Comparison of ENCODE assay signal across 14 cellular contexts in the genomic region with DNA sequence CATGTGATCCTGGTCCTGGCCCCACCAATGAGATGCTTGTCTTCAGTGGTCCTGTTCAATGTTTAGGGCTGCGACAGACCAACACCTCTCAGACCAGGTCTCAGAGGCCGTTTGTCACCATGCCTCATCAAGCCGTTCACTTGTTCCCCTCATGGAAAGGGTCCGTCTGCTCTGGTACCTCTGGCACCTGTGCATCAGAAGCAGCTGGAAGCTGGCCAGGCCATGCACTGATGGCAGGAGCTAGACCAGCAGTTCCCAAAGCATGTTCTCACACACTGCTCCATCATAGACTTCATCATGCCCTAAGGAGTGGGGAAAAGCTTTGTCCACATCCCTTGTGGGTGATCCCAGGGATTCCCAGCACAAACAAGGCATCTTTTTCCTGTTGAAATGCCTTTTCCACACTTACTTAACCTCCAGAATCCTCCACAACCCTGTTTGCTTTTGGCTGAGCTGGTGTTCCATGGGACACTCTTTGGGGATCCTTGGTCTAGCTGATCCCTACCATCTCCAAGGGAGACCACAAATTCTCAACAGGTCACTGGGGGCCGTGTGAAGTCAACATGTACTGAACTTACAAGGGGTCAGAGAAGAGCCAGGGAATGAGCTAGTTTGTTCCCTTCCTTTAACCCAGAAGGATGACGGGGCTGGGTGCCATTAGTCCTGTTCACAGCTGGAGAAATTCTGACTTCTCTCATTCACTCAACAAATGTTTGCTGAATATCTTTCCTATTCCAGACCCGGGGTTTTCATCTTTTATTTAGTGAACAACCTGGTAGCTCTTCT. TPM values are rescaled to one million over a fixed set of nuclear protein-coding genes. Genes with fewer than 3 reads are reported as not detected.
DNase-seq lines count a peak whose midpoint lies in the region; ATAC-seq, FAIRE-seq and TF ChIP-seq lines count a peak whose summit lies in the region.
"Had no signal": no experiment of that assay in that cellular context is flagged by ENCODE, and none has a peak within 500 bp of the region (broad histone marks: within the 10 kb centered on the region; RNA-seq: fewer than 3 reads in every experiment).

No MANE protein-coding gene starts in this region.

- no TSS peak for BruUV-seq in HepG2 (replicated peaks; lab: Mats Ljungman, UMichigan)

- CTCF ChIA-PET in HepG2 (lab: Yijun Ruan, JAX; ENCODE audit: low intra/inter-chr PET ratio, low total read pairs): no interaction called here

- no peak overlapping the region for H3K9ac ChIP-seq in HepG2 (ENCODE audit: insufficient read depth, low read depth, low read length)

- in situ Hi-C loops in HepG2 (cut with HindIII; ENCODE audit: extremely low pct_ligation_motif_present, low pct_unique_long_range_greater_than_20kb): no loop called here

- TF ChIP-seq POLR2A in right lobe of liver (IDR thresholded peaks at IDR 0.05): no peak
- TF ChIP-seq POLR2A in HepG2 (IDR thresholded peaks at IDR 0.05; ENCODE audit: insufficient read depth in 1 of 2, low read depth in 2 of 2, low read length in 2 of 2): no peak
- no peak for TF ChIP-seq POLR2A in uterus (IDR thresholded peaks at IDR 0.05)

- no peak overlapping the region for H3K4me2 ChIP-seq in HepG2 (ENCODE audit: low read depth, low read length)

- TF ChIP-seq RAD21 in HepG2 (CRISPR knock-in tag; IDR thresholded peaks at IDR 0.05): no peak

- POLR2A ChIA-PET in HepG2 (lab: Yijun Ruan, JAX): interaction anchor here (0.6 kb wide), 1 partner anchor 44 kb away, joined by 3 read pairs; no protein-coding TSS in a partner anchor

- no peaks in the 10 kb centered on the region for H4K20me1 ChIP-seq in HepG2 (ENCODE audit: insufficient read depth, low read length)

- peak overlapping the region; percentile 91 for H3K27ac Mint-ChIP-seq in central memory CD8-positive, alpha-beta T cell (ENCODE audit: low read depth)
- peak overlapping the region in 4 of 6 donors; percentile 50 to 86 (median 74) for H3K27ac Mint-ChIP-seq in naive B cell
- H3K27ac Mint-ChIP-seq: activated naive CD8-positive, alpha-beta T cell treated with anti-CD3 and anti-CD28 coated beads, Interleukin-2, amount 50 U/mL, for 24 hours had no signal

- peaks cover 36% of the 10 kb centered on the region for H3K36me3 Mint-ChIP-seq in central memory CD8-positive, alpha-beta T cell (ENCODE audit: insufficient read depth)
- H3K36me3 Mint-ChIP-seq in naive B cell: peaks cover 37 to 41% of the 10 kb centered on the region in 2 donors

- H3K4me3 Mint-ChIP-seq in central memory CD8-positive, alpha-beta T cell: no peak overlapping the region
- no peak overlapping the region for H3K4me3 Mint-ChIP-seq in naive B cell
- H3K4me3 Mint-ChIP-seq: activated naive CD8-positive, alpha-beta T cell treated with anti-CD3 and anti-CD28 coated beads, Interleukin-2, amount 50 U/mL, for 24 hours had no signal

- H3K36me3 ChIP-seq in right lobe of liver (peaks cover 0 to 26% (median 16%) of the 10 kb centered on the region in 4 donors), HepG2 (replicated peaks in 1 of 2; ENCODE audit: control insufficient read depth in 1 of 2, insufficient read depth in 2 of 2, low read length in 2 of 2) (peaks cover 24 to 69% of the 10 kb centered on the region in 2 experiments), uterus (no peaks in the 10 kb centered on the region)

- intact Hi-C loops in right lobe of liver (cut with DNase I) (no loop called here), HepG2 (cut with micrococcal nuclease; ENCODE audit: unreplicated experiment) (no loop called here), uterus (cut with DNase I; ENCODE audit: low total_unique reads) (no loop called here)

- H3K4me1 Mint-ChIP-seq in central memory CD8-positive, alpha-beta T cell: peaks cover 60% of the 10 kb centered on the region
- peaks cover 9 to 28% (median 13%) of the 10 kb centered on the region in 3 donors for H3K4me1 Mint-ChIP-seq in naive B cell

- H3K4me1 ChIP-seq in right lobe of liver: no peaks in the 10 kb centered on the region
- peaks cover 35% of the 10 kb centered on the region for H3K4me1 ChIP-seq in HepG2 (ENCODE audit: insufficient read depth, low read length)
- no peaks in the 10 kb centered on the region for H3K4me1 ChIP-seq in uterus

- peak in 3 of 4 donors; percentile 11 to 27 (median 17) for ATAC-seq in right lobe of liver
- no peak for ATAC-seq in HepG2
- no peak for ATAC-seq in central memory CD8-positive, alpha-beta T cell (replicated peaks; ENCODE audit: extremely low read depth, poor library complexity, severe bottlenecking)
- ATAC-seq in naive B cell (ENCODE audit: low read depth in 2 of 2): no peak

- H3K27ac ChIP-seq in right lobe of liver: peak overlapping the region in 1 of 3 donors; percentile 7
- no peak overlapping the region for H3K27ac ChIP-seq in HepG2 (ENCODE audit: extremely low read length, insufficient read depth, low read length)
- peak overlapping the region; percentile 39 to 41 for H3K27ac ChIP-seq in uterus
- H3K27ac ChIP-seq: SJSA1 had no signal

- H3K27me3 ChIP-seq in right lobe of liver (no peaks in the 10 kb centered on the region), HepG2 (ENCODE audit: control insufficient read depth in 1 of 2, insufficient read depth in 2 of 2, low read length in 2 of 2) (no peaks in the 10 kb centered on the region), uterus (no peaks in the 10 kb centered on the region)
- H3K27me3 ChIP-seq: SJSA1 had no signal

- no peak overlapping the region for H2AFZ ChIP-seq in HepG2 (ENCODE audit: low read length)

- H3K9me3 ChIP-seq in right lobe of liver (no peaks in the 10 kb centered on the region), HepG2 (ENCODE audit: low read length) (no peaks in the 10 kb centered on the region), uterus (no peaks in the 10 kb centered on the region)
- H3K9me3 ChIP-seq: SJSA1 had no signal

- TF ChIP-seq EP300 in HepG2 (IDR thresholded peaks at IDR 0.05; ENCODE audit: low read depth in 2 of 2, low read length in 2 of 2): no peak
- no peak for TF ChIP-seq EP300 in HepG2 (CRISPR knock-in tag; IDR thresholded peaks at IDR 0.05; ENCODE audit: borderline replicate concordance)

- no peaks in the 10 kb centered on the region for H3K9me3 Mint-ChIP-seq in central memory CD8-positive, alpha-beta T cell
- no peaks in the 10 kb centered on the region for H3K9me3 Mint-ChIP-seq in naive B cell
- H3K9me3 Mint-ChIP-seq: activated naive CD8-positive, alpha-beta T cell treated with anti-CD3 and anti-CD28 coated beads, Interleukin-2, amount 50 U/mL, for 24 hours had no signal

- FAIRE-seq in HepG2 (lab: Jason Lieb, UNC): no peak

- H3K27me3 Mint-ChIP-seq in central memory CD8-positive, alpha-beta T cell: no peaks in the 10 kb centered on the region
- no peaks in the 10 kb centered on the region for H3K27me3 Mint-ChIP-seq in naive B cell
- H3K27me3 Mint-ChIP-seq: activated naive CD8-positive, alpha-beta T cell treated with anti-CD3 and anti-CD28 coated beads, Interleukin-2, amount 50 U/mL, for 24 hours had no signal

- DNase-seq in right lobe of liver: no peak
- DNase-seq in HepG2 (ENCODE audit: low spot score): no peak
- no peak for DNase-seq in central memory CD8-positive, alpha-beta T cell (ENCODE audit: low spot score in 2 of 2)
- DNase-seq in naive B cell: no peak
- no peak for DNase-seq in uterus
- DNase-seq in NAMALWA (ENCODE audit: low spot score): no peak
- DNase-seq in NCI-H128 (lab: John Stamatoyannopoulos, UW; ENCODE audit: unreplicated experiment): no peak
- no peak for DNase-seq in activated CD4-positive, alpha-beta T cell treated with anti-CD3 and anti-CD28 coated beads for 4 hours
- DNase-seq: activated naive CD8-positive, alpha-beta T cell treated with anti-CD3 and anti-CD28 coated beads, Interleukin-2, amount 50 U/mL, for 24 hours; activated T-cell treated with anti-CD3 and anti-CD28 coated beads, Interleukin-2, amount 50 U/mL, for 48 hours; mesendoderm; NCI-H1105 treated with DMSO at 0.1 percent for 48 hours; NCI-H2227 treated with DMSO at 0.1 percent for 48 hours had no signal

- TF ChIP-seq CTCF in right lobe of liver (IDR thresholded peaks at IDR 0.05) (no peak), HepG2 (CRISPR knock-in tag; IDR thresholded peaks at IDR 0.05) (no peak), uterus (IDR thresholded peaks at IDR 0.05) (no peak)

- H3K4me3 ChIP-seq in right lobe of liver (no peak overlapping the region), HepG2 (replicated peaks in 1 of 3; ENCODE audit: insufficient read depth in 1 of 3, low read depth in 2 of 3, low read length in 3 of 3) (no peak overlapping the region), uterus (no peak overlapping the region)
- H3K4me3 ChIP-seq: SJSA1 had no signal

- H3K79me2 ChIP-seq in HepG2 (ENCODE audit: insufficient read depth, low read length): no peaks in the 10 kb centered on the region

- 88% methylated on average over 5 of the region's 7 CpGs for WGBS in right lobe of liver (ENCODE audit: insufficient coverage, low coverage, low lambda C conversion rate, missing lambda C conversion rate)
- WGBS in HepG2 (ENCODE audit: low lambda C conversion rate): 78% methylated on average over 3 of the region's 7 CpGs

RNA-seq across cellular contexts. Expression of gene SH3TC1, which starts 21.8 kb away (rescaled TPM):
- total RNA-seq in right lobe of liver (10 to 100 TPM; 13.2 to 48.0 (median 24.9) TPM), HepG2 (2016; rRNA removed; fragmentation: Illumina TruSeq; extraction: Trizol) (10.1 and 14.9 TPM in 2 replicates), uterus (10 to 100 TPM in 2 of 4 donors, 1 to 10 TPM in 2; 5.1 to 16.4 (median 11.3) TPM)
- 1.8 and 3.0 TPM in 2 replicates for total RNA-seq in HepG2 (2016; cell fraction: cytosol; rRNA removed; fragmentation: Illumina TruSeq; extraction: Trizol; ENCODE audit: low read depth)
- 7.9 and 17.3 TPM in 2 replicates for total RNA-seq in HepG2 (2016; cell fraction: insoluble cytoplasmic fraction; rRNA removed; fragmentation: Illumina TruSeq; extraction: Trizol)
- total RNA-seq in HepG2 (2016; cell fraction: membrane; rRNA removed; fragmentation: Illumina TruSeq; extraction: Trizol): 5.6 and 6.2 TPM in 2 replicates
- 22.7 and 23.6 TPM in 2 replicates for total RNA-seq in HepG2 (2016; cell fraction: nucleus; rRNA removed; fragmentation: Illumina TruSeq; extraction: Trizol)
- polyA plus RNA-seq in HepG2 (2011; rRNA removed) (21.8 and 27.0 TPM in 2 replicates), naive B cell (ENCODE audit: low read depth in 6 of 6) (10 to 100 TPM; 24.1 to 64.3 (median 37.5) TPM)
- 12.1 and 19.8 TPM in 2 replicates for polyA plus RNA-seq in HepG2 (2011; cell fraction: cytosol; rRNA removed)
- 113 and 146 TPM in 2 replicates for polyA plus RNA-seq in HepG2 (2011; cell fraction: nucleus; rRNA removed)
- polyA plus RNA-seq in HepG2 (2012): 12.2 and 22.6 TPM in 2 replicates
- 1.3 and 1.5 TPM in 2 replicates for polyA plus RNA-seq in HepG2 (2016; cell fraction: cytosol; fragmentation: Illumina TruSeq; extraction: Trizol; ENCODE audit: low read depth)
- 6.1 and 6.6 TPM in 2 replicates for polyA plus RNA-seq in HepG2 (2016; cell fraction: insoluble cytoplasmic fraction; fragmentation: Illumina TruSeq; extraction: Trizol; ENCODE audit: low read depth)
- 2.1 and 2.8 TPM in 2 replicates for polyA plus RNA-seq in HepG2 (2016; cell fraction: membrane; fragmentation: Illumina TruSeq; extraction: Trizol; ENCODE audit: low read depth)
- 26.5 and 29.7 TPM in 2 replicates for polyA plus RNA-seq in HepG2 (2016; cell fraction: nucleus; fragmentation: Illumina TruSeq; extraction: Trizol; ENCODE audit: insufficient read depth, low read depth)
- 12.4 and 67.5 TPM in 2 replicates for polyA minus RNA-seq in HepG2 (2011; rRNA and poly(A)+ RNA removed; ENCODE audit: low replicate concordance)
- 18.2 and 19.5 TPM in 2 replicates for polyA minus RNA-seq in HepG2 (2011; cell fraction: cytosol; rRNA and poly(A)+ RNA removed)
- 76.5 and 77.0 TPM in 2 replicates for polyA minus RNA-seq in HepG2 (2011; cell fraction: nucleus; rRNA and poly(A)+ RNA removed)

RNA-seq across cellular contexts. Expression of gene HTRA3, which starts 48.7 kb away (rescaled TPM):
- total RNA-seq in right lobe of liver (1 to 10 TPM in 3 of 6 experiments, under 1 TPM in 3; 0.32 to 1.6 (median 1.0) TPM), HepG2 (2016; rRNA removed; fragmentation: Illumina TruSeq; extraction: Trizol) (not detected in 2 replicates), uterus (10 to 100 TPM; 22.8 to 65.3 (median 29.5) TPM)
- total RNA-seq in HepG2 (2016; cell fraction: cytosol; rRNA removed; fragmentation: Illumina TruSeq; extraction: Trizol; ENCODE audit: low read depth): not detected in 2 replicates
- 0.04 TPM in 1 of 2 replicates, not detected in the other for total RNA-seq in HepG2 (2016; cell fraction: insoluble cytoplasmic fraction; rRNA removed; fragmentation: Illumina TruSeq; extraction: Trizol)
- not detected in 2 replicates for total RNA-seq in HepG2 (2016; cell fraction: membrane; rRNA removed; fragmentation: Illumina TruSeq; extraction: Trizol)
- total RNA-seq in HepG2 (2016; cell fraction: nucleus; rRNA removed; fragmentation: Illumina TruSeq; extraction: Trizol): not detected in 2 replicates
- polyA plus RNA-seq in HepG2 (2011; rRNA removed) (0.16 and 0.17 TPM in 2 replicates), naive B cell (ENCODE audit: low read depth in 6 of 6) (not detected)
- 0.12 and 0.31 TPM in 2 replicates for polyA plus RNA-seq in HepG2 (2011; cell fraction: cytosol; rRNA removed)
- polyA plus RNA-seq in HepG2 (2011; cell fraction: nucleus; rRNA removed): 0.12 and 0.19 TPM in 2 replicates
- polyA plus RNA-seq in HepG2 (2012): not detected in 2 replicates
- polyA plus RNA-seq in HepG2 (2016; cell fraction: cytosol; fragmentation: Illumina TruSeq; extraction: Trizol; ENCODE audit: low read depth): 0.07 TPM in 1 of 2 replicates, not detected in the other
- polyA plus RNA-seq in HepG2 (2016; cell fraction: insoluble cytoplasmic fraction; fragmentation: Illumina TruSeq; extraction: Trizol; ENCODE audit: low read depth): not detected in 2 replicates
- polyA plus RNA-seq in HepG2 (2016; cell fraction: membrane; fragmentation: Illumina TruSeq; extraction: Trizol; ENCODE audit: low read depth): not detected in 2 replicates
- polyA plus RNA-seq in HepG2 (2016; cell fraction: nucleus; fragmentation: Illumina TruSeq; extraction: Trizol; ENCODE audit: insufficient read depth, low read depth): not detected in 2 replicates
- polyA minus RNA-seq in HepG2 (2011; rRNA and poly(A)+ RNA removed; ENCODE audit: low replicate concordance): 0.18 and 0.47 TPM in 2 replicates
- not detected in 2 replicates for polyA minus RNA-seq in HepG2 (2011; cell fraction: cytosol; rRNA and poly(A)+ RNA removed)
- polyA minus RNA-seq in HepG2 (2011; cell fraction: nucleus; rRNA and poly(A)+ RNA removed): not detected in 2 replicates

Comparison
In these comparisons a context has a peak if more than half of its experiments do, and no peak if none do; other contexts are left out.
1. ATAC-seq: peak in right lobe of liver (3 of 4); none in HepG2 (single experiment), central memory CD8-positive, alpha-beta T cell (single experiment) and naive B cell (0 of 2).
2. RNA of gene HTRA3, which starts 48.7 kb away (total RNA-seq): 22.8 to 65.3 TPM in uterus; 0.32 to 1.6 TPM in right lobe of liver and 0.04 TPM in HepG2; every median in the first group is over 4 times any median in the second.